ENCODE assay signal across 36 cellular contexts in genomic region chr4:100359433-100359832, GRCh38.
"Had no signal": no experiment of that assay in that cellular context is flagged by ENCODE, and none has a peak within 500 bp of the region (broad histone marks: within the 10 kb centered on the region; RNA-seq: fewer than 3 reads in every experiment).

No MANE protein-coding gene starts in this region.

- H3K4me3 Mint-ChIP-seq: activated B cell treated with CpG ODN at 0.5 μM for 24 hours; activated CD8-positive, alpha-beta memory T cell treated with anti-CD3 and anti-CD28 coated beads, Interleukin-2, amount 10 ng/mL, durations not matched to agents 7 days and 5 days; activated CD8-positive, alpha-beta T cell treated with anti-CD3 and anti-CD28 coated beads, Interleukin-2, amount 10 ng/mL, durations not matched to agents 7 days and 5 days; activated naive CD4-positive, alpha-beta T cell treated with anti-CD3 and anti-CD28 coated beads for 36 hours; activated naive CD4-positive, alpha-beta T cell treated with anti-CD3 and anti-CD28 coated beads, Interleukin-2, amount 50 U/mL, for 24 hours; activated naive CD8-positive, alpha-beta T cell treated with anti-CD3 and anti-CD28 coated beads for 36 hours; activated naive CD8-positive, alpha-beta T cell treated with anti-CD3 and anti-CD28 coated beads, Interleukin-2, amount 50 U/mL, for 24 hours; activated T-helper 1 cell treated with anti-CD3 and anti-CD28 coated beads, Interleukin-12 subunit alpha, Interleukin-12 subunit beta, Interleukin-2, Interleukin-4 antibody, amounts not matched to agents 30 ng/mL and 10 ng/mL and 1 ng/mL, durations not matched to agents 14 hours and 24 hours and 36 hours; central memory CD8-positive, alpha-beta T cell; effector memory CD8-positive, alpha-beta T cell; T-cell; T-helper 1 cell treated with Interleukin-12 subunit alpha and Interleukin-12 subunit beta and Interleukin-4 antibody, amounts not matched to agents 30 μg/mL and 1 μg/mL, for 36 hours had no signal

- H3K36me3 ChIP-seq: adrenal gland, breast epithelium, cardiac muscle cell, esophagus muscularis mucosa, WERI-Rb-1 had no signal

- H3K9me3 Mint-ChIP-seq: activated T-helper 2 cell treated with anti-CD3 and anti-CD28 coated beads, Interferon-gamma antibody, Interleukin-2, Interleukin-4, amounts not matched to agents 10 μg/mL and 5 μg/mL and 100 μg/mL, durations not matched to agents 14 hours and 24 hours and 36 hours; central memory CD8-positive, alpha-beta T cell had no signal

- H3K27ac ChIP-seq: adrenal gland, cardiac muscle cell, esophagus muscularis mucosa, WERI-Rb-1 had no signal

- H3K27ac Mint-ChIP-seq: activated B cell treated with CpG ODN at 0.5 μM for 24 hours; activated CD8-positive, alpha-beta memory T cell treated with anti-CD3 and anti-CD28 coated beads, Interleukin-2, amount 10 ng/mL, durations not matched to agents 7 days and 5 days; activated CD8-positive, alpha-beta T cell treated with anti-CD3 and anti-CD28 coated beads, Interleukin-2, amount 10 ng/mL, durations not matched to agents 7 days and 5 days; activated naive CD4-positive, alpha-beta T cell treated with anti-CD3 and anti-CD28 coated beads for 36 hours; activated naive CD4-positive, alpha-beta T cell treated with anti-CD3 and anti-CD28 coated beads, Interleukin-2, amount 50 U/mL, for 24 hours; activated naive CD8-positive, alpha-beta T cell treated with anti-CD3 and anti-CD28 coated beads for 36 hours; activated naive CD8-positive, alpha-beta T cell treated with anti-CD3 and anti-CD28 coated beads, Interleukin-2, amount 50 U/mL, for 24 hours; activated T-helper 1 cell treated with anti-CD3 and anti-CD28 coated beads, Interleukin-12 subunit alpha, Interleukin-12 subunit beta, Interleukin-2, Interleukin-4 antibody, amounts not matched to agents 30 ng/mL and 10 ng/mL and 1 ng/mL, durations not matched to agents 14 hours and 24 hours and 36 hours; activated T-helper 2 cell treated with anti-CD3 and anti-CD28 coated beads, Interferon-gamma antibody, Interleukin-2, Interleukin-4, amounts not matched to agents 10 μg/mL and 5 μg/mL and 100 μg/mL, durations not matched to agents 14 hours and 24 hours and 36 hours; effector memory CD8-positive, alpha-beta T cell; T-cell; T-helper 1 cell treated with Interleukin-12 subunit alpha and Interleukin-12 subunit beta and Interleukin-4 antibody, amounts not matched to agents 30 μg/mL and 1 μg/mL, for 36 hours had no signal

- H3K4me1 Mint-ChIP-seq: activated B cell treated with CpG ODN at 0.5 μM for 24 hours; activated CD8-positive, alpha-beta memory T cell treated with anti-CD3 and anti-CD28 coated beads, Interleukin-2, amount 10 ng/mL, durations not matched to agents 7 days and 5 days; activated naive CD4-positive, alpha-beta T cell treated with anti-CD3 and anti-CD28 coated beads, Interleukin-2, amount 50 U/mL, for 24 hours; activated naive CD8-positive, alpha-beta T cell treated with anti-CD3 and anti-CD28 coated beads for 36 hours; activated naive CD8-positive, alpha-beta T cell treated with anti-CD3 and anti-CD28 coated beads, Interleukin-2, amount 50 U/mL, for 24 hours; central memory CD8-positive, alpha-beta T cell; T-cell had no signal

- H3K4me3 ChIP-seq: adrenal gland, breast epithelium, cardiac muscle cell, esophagus muscularis mucosa had no signal

- ATAC-seq: activated CD4-positive, CD25-positive, alpha-beta regulatory T cell treated with anti-CD3 and anti-CD28 coated beads, Interleukin-2, amount 50 U/mL, for 24 hours; activated CD8-positive, alpha-beta memory T cell treated with anti-CD3 and anti-CD28 coated beads, Interleukin-2, amount 10 ng/mL, durations not matched to agents 7 days and 5 days; activated CD8-positive, alpha-beta T cell treated with anti-CD3 and anti-CD28 coated beads, Interleukin-2, amount 10 ng/mL, durations not matched to agents 7 days and 5 days; activated naive CD8-positive, alpha-beta T cell treated with anti-CD3 and anti-CD28 coated beads, Interleukin-2, amount 50 U/mL, for 24 hours; effector memory CD8-positive, alpha-beta T cell; T-cell had no signal

- H3K36me3 Mint-ChIP-seq: activated CD8-positive, alpha-beta memory T cell treated with anti-CD3 and anti-CD28 coated beads, Interleukin-2, amount 10 ng/mL, durations not matched to agents 7 days and 5 days; activated naive CD4-positive, alpha-beta T cell treated with anti-CD3 and anti-CD28 coated beads, Interleukin-2, amount 50 U/mL, for 24 hours; activated naive CD8-positive, alpha-beta T cell treated with anti-CD3 and anti-CD28 coated beads for 36 hours; brain; T-cell had no signal

- DNase-seq: activated B cell treated with CpG ODN at 0.5 μM for 24 hours; activated CD4-positive, alpha-beta T cell treated with anti-CD3 and anti-CD28 coated beads for 48 hours; activated CD4-positive, alpha-beta T cell treated with anti-CD3 and anti-CD28 coated beads, Interleukin-2, amount 50 U/mL, for 1 hour; activated CD4-positive, alpha-beta T cell treated with anti-CD3 and anti-CD28 coated beads, Interleukin-2, amount 50 U/mL, for 48 hours; activated CD8-positive, alpha-beta memory T cell treated with anti-CD3 and anti-CD28 coated beads, Interleukin-2, amount 10 ng/mL, durations not matched to agents 7 days and 5 days; activated CD8-positive, alpha-beta memory T cell treated with anti-CD3 and anti-CD28 coated beads, Interleukin-2, amount 50 U/mL, for 4 hours; activated CD8-positive, alpha-beta T cell treated with anti-CD3 and anti-CD28 coated beads, Interleukin-2, amount 10 ng/mL, durations not matched to agents 7 days and 5 days; activated effector memory CD4-positive, alpha-beta T cell treated with anti-CD3 and anti-CD28 coated beads, Interleukin-2, amount 50 U/mL, for 16 hours; activated naive CD4-positive, alpha-beta T cell treated with anti-CD3 and anti-CD28 coated beads for 36 hours; activated naive CD8-positive, alpha-beta T cell treated with anti-CD3 and anti-CD28 coated beads for 36 hours; activated naive CD8-positive, alpha-beta T cell treated with anti-CD3 and anti-CD28 coated beads, Interleukin-2, amount 50 U/mL, for 24 hours; activated T-cell treated with anti-CD3 and anti-CD28 coated beads, Interleukin-2, amount 50 U/mL, for 1 hour; activated T-cell treated with anti-CD3 and anti-CD28 coated beads, Interleukin-2, amount 50 U/mL, for 48 hours; adrenal gland; amygdala; aorta; cortex of kidney; dermis blood vessel endothelial cell; effector CD4-positive, alpha-beta T cell; effector memory CD8-positive, alpha-beta T cell; erythroblast; foreskin fibroblast; SW 1271; T-cell; T1000; WERI-Rb-1 had no signal

- H3K27me3 ChIP-seq: adrenal gland, breast epithelium, cardiac muscle cell, esophagus muscularis mucosa had no signal

- H3K4me1 ChIP-seq: adrenal gland, breast epithelium had no signal

- H3K27me3 Mint-ChIP-seq: activated naive CD4-positive, alpha-beta T cell treated with anti-CD3 and anti-CD28 coated beads, Interleukin-2, amount 50 U/mL, for 24 hours; brain; central memory CD8-positive, alpha-beta T cell had no signal
